Comparison of ENCODE assay signal across 11 cellular contexts in the genomic region with DNA sequence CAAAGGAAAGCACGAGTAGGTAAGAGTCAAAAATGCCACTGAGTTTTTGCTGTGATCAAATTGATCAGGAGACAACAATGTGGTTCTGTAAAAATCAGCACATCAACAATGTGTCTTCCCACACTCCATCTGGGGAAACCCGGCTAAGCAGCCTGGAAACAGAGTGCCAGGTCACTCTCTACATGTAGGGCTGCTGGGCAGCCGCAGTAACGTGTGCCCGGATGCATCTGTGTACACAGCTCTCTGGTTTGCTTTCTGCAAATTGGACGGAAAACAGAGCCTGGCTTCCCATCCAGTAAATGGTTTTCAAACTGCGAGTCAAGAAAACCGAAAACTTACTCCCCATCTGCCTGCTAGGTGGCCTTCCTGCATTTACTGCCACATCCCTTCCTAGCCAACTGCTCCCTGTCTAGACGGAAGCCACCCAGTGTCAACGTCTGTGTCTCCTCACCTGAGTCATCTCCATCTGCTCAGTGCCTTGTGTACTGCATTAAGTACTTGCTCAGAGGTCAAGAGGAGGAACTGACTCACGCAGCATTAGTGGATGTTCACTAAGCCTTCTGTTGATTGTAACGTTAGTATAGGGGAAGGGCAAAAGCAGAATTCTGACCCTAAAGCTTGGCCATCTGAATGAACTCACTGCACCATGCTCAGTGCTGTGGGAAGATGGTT.
DNase-seq lines count a peak whose midpoint lies in the region; ATAC-seq and TF ChIP-seq lines count a peak whose summit lies in the region.
"Had no signal": no experiment of that assay in that cellular context is flagged by ENCODE, and none has a peak within 500 bp of the region (broad histone marks: within the 10 kb centered on the region; RNA-seq: fewer than 3 reads in every experiment).

No MANE protein-coding gene starts in this region.

- H3K27me3 ChIP-seq in hepatocyte (no peaks in the 10 kb centered on the region), suprapubic skin (no peaks in the 10 kb centered on the region)

- no peak for ATAC-seq in omental fat pad (ENCODE audit: low FRiP score)
- ATAC-seq: stimulated activated memory B cell treated with anti-CD40 and anti-IgM and Interleukin-4, amounts not matched to agents 10 μg/mL and 1 μg/mL and 100 μg/mL, for 72 hours had no signal

- H2AFZ ChIP-seq in hepatocyte: no peak overlapping the region

- no peak overlapping the region for H3K4me2 ChIP-seq in hepatocyte

- H3K36me3 ChIP-seq in hepatocyte (replicated peaks; ENCODE audit: insufficient read depth, low read depth) (peaks cover 4% of the 10 kb centered on the region), suprapubic skin (peaks cover 37% of the 10 kb centered on the region)

- H3K9me3 ChIP-seq in hepatocyte (ENCODE audit: low read depth): no peaks in the 10 kb centered on the region
- no peaks in the 10 kb centered on the region for H3K9me3 ChIP-seq in suprapubic skin

- TF ChIP-seq POLR2A in suprapubic skin (IDR thresholded peaks at IDR 0.05): no peak

- peak; percentile 82 for DNase-seq in A172 (ENCODE audit: low spot score)
- peak; percentile 66 for DNase-seq in HPDE6-E6E7 (ENCODE audit: extremely low spot score)
- peak; percentile 12 for DNase-seq in T1000 (lab: John Stamatoyannopoulos, UW)
- peak; percentile 56 for DNase-seq in hepatocyte (ENCODE audit: low spot score)
- no peak for DNase-seq in GDM1 (lab: John Stamatoyannopoulos, UW)
- DNase-seq in suprapubic skin (ENCODE audit: low spot score in 2 of 2): no peak
- no peak for DNase-seq in omental fat pad (ENCODE audit: low spot score)
- DNase-seq in Kasumi-1 (lab: John Stamatoyannopoulos, UW): no peak
- DNase-seq: KBM-7 had no signal

- H3K79me2 ChIP-seq in hepatocyte: no peaks in the 10 kb centered on the region

- no peak for TF ChIP-seq CTCF in hepatocyte (IDR thresholded peaks at IDR 0.05; ENCODE audit: poor library complexity)
- TF ChIP-seq CTCF in suprapubic skin (IDR thresholded peaks at IDR 0.05): no peak
- TF ChIP-seq CTCF in omental fat pad (IDR thresholded peaks at IDR 0.05): no peak

- 79% methylated on average over 12 of the region's 12 CpGs for WGBS in hepatocyte (ENCODE audit: low lambda C conversion rate, missing lambda C conversion rate)
- 84% methylated on average over 12 of the region's 12 CpGs for WGBS in suprapubic skin

- TF ChIP-seq EP300 in suprapubic skin (IDR thresholded peaks at IDR 0.05): no peak

- H3K4me1 ChIP-seq in hepatocyte (ENCODE audit: insufficient read depth) (no peaks in the 10 kb centered on the region), suprapubic skin (no peaks in the 10 kb centered on the region)

- no peaks in the 10 kb centered on the region for H3K9me2 ChIP-seq in hepatocyte (replicated peaks; ENCODE audit: insufficient read depth)

- no peaks in the 10 kb centered on the region for H4K20me1 ChIP-seq in hepatocyte (ENCODE audit: insufficient read depth, poor library complexity, severe bottlenecking)

- no peak overlapping the region for H3K4me3 ChIP-seq in hepatocyte
- H3K4me3 ChIP-seq in suprapubic skin: no peak overlapping the region

- H3K27ac ChIP-seq in hepatocyte (peak overlapping the region; percentile 18), suprapubic skin (no peak overlapping the region)
- H3K27ac ChIP-seq: C4-2B had no signal

Comparison
In these comparisons a context has a peak if more than half of its experiments do, and no peak if none do; other contexts are left out.
1. DNase-seq: peak in A172 (single experiment), HPDE6-E6E7 (single experiment), T1000 (single experiment) and hepatocyte (single experiment); none in GDM1 (single experiment), suprapubic skin (0 of 2), omental fat pad (single experiment) and Kasumi-1 (0 of 2).